8 cellular contexts compared by ENCODE assay signal in genomic region chr1:119372493-119373086, GRCh38. TPM values are rescaled to one million over a fixed set of nuclear protein-coding genes. Genes with fewer than 3 reads are reported as not detected.
DNase-seq lines count a peak whose midpoint lies in the region; ATAC-seq, FAIRE-seq and TF ChIP-seq lines count a peak whose summit lies in the region.

No MANE protein-coding gene starts in this region.

- H3K27me3 ChIP-seq in K562 (ENCODE audit: control insufficient read depth in 2 of 2, insufficient read depth in 2 of 2, low read length in 2 of 2) (0 out of 5 replicates have a peak, but pooled peaks cover 0 to 2% of the 10 kb centered on the region in 2 experiments), osteoblast (ENCODE audit: insufficient read depth, low read length) (peaks cover 36% of the 10 kb centered on the region), uterus (no peaks in the 10 kb centered on the region)

- no peaks in the 10 kb centered on the region for H3K9me1 ChIP-seq in K562 (ENCODE audit: control insufficient read depth, insufficient read depth, low read length)

- ATAC-seq in GM19351 (IDR thresholded peaks at IDR 0.05; ENCODE audit: unreplicated experiment) (peak; percentile 56), K562 (peak; percentile 75)

- no TSS peak for BruUV-seq in K562 (replicated peaks; lab: Mats Ljungman, UMichigan)

- H3K4me2 ChIP-seq in K562 (ENCODE audit: insufficient read depth, low read length) (no peak overlapping the region), osteoblast (ENCODE audit: insufficient read depth, low read length) (no peak overlapping the region)

- H2AFZ ChIP-seq in K562 (ENCODE audit: low read depth, low read length) (no peak overlapping the region), osteoblast (ENCODE audit: low read length) (no peak overlapping the region)

- H3K4me3 ChIP-seq in K562 (no peak overlapping the region), osteoblast (ENCODE audit: insufficient read depth, low read length) (no peak overlapping the region), uterus (no peak overlapping the region)

- TF ChIP-seq CTCF in K562 (IDR thresholded peaks at IDR 0.05 in 2 of 3, conservative IDR thresholded peaks at IDR 0.05 in 1 of 3; ENCODE audit: insufficient read depth in 2 of 3, low read depth in 1 of 3, low read length in 3 of 3) (peak; percentile 12 to 43 (median 39); a peak in 3 of 6 replicates), osteoblast (IDR thresholded peaks at IDR 0.05; ENCODE audit: extremely low read depth, low read depth, low read length) (peak; percentile 23), uterus (IDR thresholded peaks at IDR 0.05) (no peak)

- peaks cover 1% of the 10 kb centered on the region; the same call in 1 of the 2 replicates for H4K20me1 ChIP-seq in K562 (replicated peaks; ENCODE audit: control insufficient read depth, insufficient read depth, low read length)
- H4K20me1 ChIP-seq in osteoblast (ENCODE audit: insufficient read depth, low read length), result no peaks in the 10 kb centered on the region

- no peaks in the 10 kb centered on the region for H3K9me3 ChIP-seq in K562 (replicated peaks; ENCODE audit: control insufficient read depth, insufficient read depth, low read depth, low read length)
- H3K9me3 ChIP-seq in osteoblast (ENCODE audit: low read depth, low read length), result no peaks in the 10 kb centered on the region
- no peaks in the 10 kb centered on the region for H3K9me3 ChIP-seq in uterus

- CTCF ChIA-PET in K562 (lab: Yijun Ruan, JAX; ENCODE audit: low intra/inter-chr PET ratio), result no interaction called here

- intact Hi-C loops in K562 (cut with micrococcal nuclease), result loop anchor here (5.0 kb wide), 1 partner anchor 305 kb away; no protein-coding TSS in a partner anchor
- intact Hi-C loops in uterus (cut with DNase I; ENCODE audit: low total_unique reads), result no loop called here

- H3K36me3 ChIP-seq in K562 (ENCODE audit: control insufficient read depth, insufficient read depth, low read length) (no peaks in the 10 kb centered on the region), osteoblast (ENCODE audit: insufficient read depth, low read length) (no peaks in the 10 kb centered on the region), uterus (no peaks in the 10 kb centered on the region)

- H3K27ac ChIP-seq in K562 (ENCODE audit: extremely low read depth, low read depth, low read length) (no peak overlapping the region), osteoblast (ENCODE audit: low read depth, low read length) (no peak overlapping the region), uterus (no peak overlapping the region)

- 2% methylated on average over 6 of the region's 6 CpGs for WGBS in K562 (ENCODE audit: insufficient coverage, low coverage, missing lambda C conversion rate)

- H3K4me1 ChIP-seq in K562 (replicated peaks in 1 of 2; ENCODE audit: control insufficient read depth in 2 of 2, insufficient read depth in 2 of 2, low read length in 2 of 2), result no peaks in the 10 kb centered on the region
- H3K4me1 ChIP-seq in osteoblast (ENCODE audit: insufficient read depth, low read length), result peaks cover 4% of the 10 kb centered on the region
- no peaks in the 10 kb centered on the region for H3K4me1 ChIP-seq in uterus

- H3K79me2 ChIP-seq in K562 (ENCODE audit: control insufficient read depth, insufficient read depth, low read length) (no peaks in the 10 kb centered on the region), osteoblast (ENCODE audit: insufficient read depth, low read length) (no peaks in the 10 kb centered on the region)

- no peak for TF ChIP-seq EP300 in K562 (IDR thresholded peaks at IDR 0.05; ENCODE audit: low read length)

- DNase-seq in EH (ENCODE audit: low read depth) (peak; percentile 6), HT-29 (ENCODE audit: low spot score) (peak; percentile 82), K562 (ENCODE audit: extremely low read depth in 1 of 4, low spot score in 3 of 4) (peak in 2 of 4 experiments; percentile 44 to 47), osteoblast (ENCODE audit: insufficient read length, low spot score, missing footprints) (no peak), uterus (no peak), NOMO-1 treated with dmso at 0.1 percent for 144 hours (lab: John Stamatoyannopoulos, UW; ENCODE audit: unreplicated experiment) (no peak), NCI-H2196 (lab: John Stamatoyannopoulos, UW; ENCODE audit: unreplicated experiment) (no peak)

- in situ Hi-C loops in K562 (cut with MboI), result no loop called here

- peak in 1 of 2 experiments; percentile 42; a peak in 2 of 4 replicates for TF ChIP-seq RAD21 in K562 (CRISPR knock-in tag; conservative IDR thresholded peaks at IDR 0.05 in 1 of 2, IDR thresholded peaks at IDR 0.05 in 1 of 2)

- TF ChIP-seq POLR2A in K562 (conservative IDR thresholded peaks at IDR 0.05) (no peak), uterus (IDR thresholded peaks at IDR 0.05) (no peak)

- H3K9ac ChIP-seq in K562 (ENCODE audit: insufficient read depth in 1 of 2, low read depth in 2 of 2, low read length in 2 of 2), result no peak overlapping the region

- FAIRE-seq in K562 (lab: Jason Lieb, UNC), result peak; percentile 29

- POLR2A ChIA-PET in K562 (lab: Yijun Ruan, JAX), result interaction anchor here (0.9 kb wide), 1 partner anchor 26 kb away, joined by 4 read pairs; no protein-coding TSS in a partner anchor

TF ChIP-seq in K562, 482 proteins besides CTCF, POLR2A, EP300 and RAD21 (continues in another document):
- TF ChIP-seq POLR2B (IDR thresholded peaks at IDR 0.05; ENCODE audit: low read depth, partially characterized antibody) (no peak), ZNF511 (CRISPR knock-in tag; IDR thresholded peaks at IDR 0.05) (no peak), ATF6 (CRISPR knock-in tag; IDR thresholded peaks at IDR 0.05) (no peak), RBM25 (IDR thresholded peaks at IDR 0.05; ENCODE audit: low read depth, low read length, severe bottlenecking) (no peak), ZNF830 (CRISPR knock-in tag; IDR thresholded peaks at IDR 0.05) (no peak), NBN (IDR thresholded peaks at IDR 0.05; ENCODE audit: low read depth) (no peak)

RNA-seq across cellular contexts. Expression of gene HAO2, which starts 4.0 kb away (rescaled TPM):
- not detected in 2 replicates for total RNA-seq in HT-29 (2014; rRNA removed; shearing (Covaris generic))
- not detected in 2 replicates for total RNA-seq in K562 (2011; cell fraction: chromatin; rRNA removed; ENCODE audit: low replicate concordance)
- not detected in 2 replicates for total RNA-seq in K562 (2011; cell fraction: nucleolus; rRNA removed)
- not detected in 2 replicates for total RNA-seq in K562 (2011; cell fraction: nucleoplasm; rRNA removed)
- total RNA-seq in K562 (2014; rRNA removed) (not detected in 2 replicates), K562 (2014; rRNA removed; fragmentation: Illumina TruSeq; extraction: Trizol) (not detected in 2 replicates), K562 (2015; rRNA removed; fragmentation: Illumina TruSeq; extraction: Trizol) (not detected in 2 replicates), K562 (2021) (not detected in 2 replicates), osteoblast (not detected in 2 replicates), uterus (1 to 10 TPM in 1 of 4 donors, under 1 TPM in 1, not detected in 2; 0.90 to 1.4 TPM)
- polyA plus RNA-seq in K562 (2011; rRNA removed) (not detected in 2 replicates), K562 (2014; fragmentation: Illumina TruSeq; extraction: Trizol) (not detected in 2 replicates), K562 (2014; fragmentation: Nextera tagmentation; extraction: Ambion mirVana) (not detected), K562 (2014; rRNA removed) (not detected in 2 replicates)
- polyA plus RNA-seq in K562 (2011; cell fraction: cytosol; rRNA removed), result not detected in 2 replicates
- not detected in 2 replicates for polyA plus RNA-seq in K562 (2011; cell fraction: nucleus; rRNA removed)
- polyA plus RNA-seq in K562 (2012), result not detected in 2 replicates
- not detected in 2 replicates for polyA minus RNA-seq in K562 (2011; rRNA and poly(A)+ RNA removed)
- not detected in 2 replicates for polyA minus RNA-seq in K562 (2011; cell fraction: cytosol; rRNA and poly(A)+ RNA removed)
- not detected in 2 replicates for polyA minus RNA-seq in K562 (2011; cell fraction: nucleus; rRNA and poly(A)+ RNA removed)

RNA-seq across cellular contexts. Expression of gene HSD3B2, which starts 42.4 kb away (rescaled TPM):
- total RNA-seq in HT-29 (2014; rRNA removed; shearing (Covaris generic)), result not detected in 2 replicates
- not detected in 2 replicates for total RNA-seq in K562 (2011; cell fraction: chromatin; rRNA removed; ENCODE audit: low replicate concordance)
- total RNA-seq in K562 (2011; cell fraction: nucleolus; rRNA removed), result not detected in 2 replicates
- total RNA-seq in K562 (2011; cell fraction: nucleoplasm; rRNA removed), result not detected in 2 replicates
- total RNA-seq in K562 (2014; rRNA removed), result not detected in 2 replicates
- total RNA-seq in K562 (2014; rRNA removed; fragmentation: Illumina TruSeq; extraction: Trizol), result not detected in 2 replicates
- not detected in 2 replicates for total RNA-seq in K562 (2015; rRNA removed; fragmentation: Illumina TruSeq; extraction: Trizol)
- 0.96 and 1.1 TPM in 2 replicates for total RNA-seq in K562 (2021)
- polyA plus RNA-seq in K562 (2011; rRNA removed), result not detected in 2 replicates
- not detected in 2 replicates for polyA plus RNA-seq in K562 (2011; cell fraction: cytosol; rRNA removed)
- polyA plus RNA-seq in K562 (2011; cell fraction: nucleus; rRNA removed), result not detected in 2 replicates
- not detected in 2 replicates for polyA plus RNA-seq in K562 (2012)
- not detected in 2 replicates for polyA plus RNA-seq in K562 (2014; fragmentation: Illumina TruSeq; extraction: Trizol)
- polyA plus RNA-seq in K562 (2014; fragmentation: Nextera tagmentation; extraction: Ambion mirVana), result not detected
- not detected in 2 replicates for polyA plus RNA-seq in K562 (2014; rRNA removed)
- not detected in 2 replicates for polyA minus RNA-seq in K562 (2011; rRNA and poly(A)+ RNA removed)
- not detected in 2 replicates for polyA minus RNA-seq in K562 (2011; cell fraction: cytosol; rRNA and poly(A)+ RNA removed)
- polyA minus RNA-seq in K562 (2011; cell fraction: nucleus; rRNA and poly(A)+ RNA removed), result not detected in 2 replicates
- total RNA-seq in osteoblast, result not detected in 2 replicates
- total RNA-seq in uterus, result under 1 TPM in 1 of 4 donors, not detected in 3; 0.49 TPM

Comparison
In these comparisons a context has a peak if more than half of its experiments do, and no peak if none do; other contexts are left out.
1. DNase-seq: peak in EH (single experiment) and HT-29 (single experiment); none in osteoblast (single experiment), uterus (0 of 2), NOMO-1 treated with dmso at 0.1 percent for 144 hours (single experiment) and NCI-H2196 (single experiment).
2. CTCF ChIP-seq: peak in K562 (3 of 3) and osteoblast (single experiment); none in uterus (0 of 4).